Comparison of ENCODE assay signal across 8 cellular contexts in genomic region chr11:2929880-2930704, GRCh38. TPM values are rescaled to one million over a fixed set of nuclear protein-coding genes. Genes with fewer than 3 reads are reported as not detected.
DNase-seq lines count a peak whose midpoint lies in the region; ATAC-seq lines count a peak whose summit lies in the region.

No MANE protein-coding gene starts in this region.

- H3K4me3 ChIP-seq in skeletal muscle tissue (ENCODE audit: low read length in 3 of 3) = peak overlapping the region; percentile 26 to 58 (median 37)

- ATAC-seq in GM21447 (IDR thresholded peaks at IDR 0.05; ENCODE audit: unreplicated experiment) = peak; percentile 52
- ATAC-seq in GM18498 (IDR thresholded peaks at IDR 0.05; ENCODE audit: unreplicated experiment) = no peak

- DNase-seq in COR-L47 (lab: John Stamatoyannopoulos, UW) = peak; percentile 23
- DNase-seq in NCI-H2196 treated with DMSO at 0.1 percent for 48 hours (lab: John Stamatoyannopoulos, UW; ENCODE audit: unreplicated experiment) = peak; percentile 35
- peak; percentile 80 for DNase-seq in hepatic stellate cell (ENCODE audit: low spot score)
- DNase-seq in DMS114 treated with DMSO at 0.1 percent for 48 hours (lab: John Stamatoyannopoulos, UW; ENCODE audit: unreplicated experiment) = no peak

- H3K27me3 Mint-ChIP-seq in activated naive CD4-positive, alpha-beta T cell treated with anti-CD3 and anti-CD28 coated beads, Interleukin-2, amount 50 U/mL, for 24 hours = peaks cover 5% of the 10 kb centered on the region

- peak overlapping the region; percentile 18 for H3K27ac ChIP-seq in skeletal muscle tissue (ENCODE audit: low read depth, low read length)

- H3K4me3 Mint-ChIP-seq in activated naive CD4-positive, alpha-beta T cell treated with anti-CD3 and anti-CD28 coated beads, Interleukin-2, amount 50 U/mL, for 24 hours = peak overlapping the region; percentile 85

- H3K9me3 ChIP-seq in skeletal muscle tissue (ENCODE audit: control insufficient read depth in 3 of 3, low read length in 3 of 3) = no peaks in the 10 kb centered on the region

- H3K9me3 Mint-ChIP-seq in activated naive CD4-positive, alpha-beta T cell treated with anti-CD3 and anti-CD28 coated beads, Interleukin-2, amount 50 U/mL, for 24 hours = no peaks in the 10 kb centered on the region

- peaks cover 15% of the 10 kb centered on the region for H3K4me1 Mint-ChIP-seq in activated naive CD4-positive, alpha-beta T cell treated with anti-CD3 and anti-CD28 coated beads, Interleukin-2, amount 50 U/mL, for 24 hours

- H3K36me3 ChIP-seq in skeletal muscle tissue (ENCODE audit: control insufficient read depth in 3 of 3, insufficient read depth in 3 of 3, low read length in 3 of 3) = no peaks in the 10 kb centered on the region

- peaks cover 10 to 20% (median 16%) of the 10 kb centered on the region in 3 donors for H3K4me1 ChIP-seq in skeletal muscle tissue (ENCODE audit: control insufficient read depth in 3 of 3, insufficient read depth in 3 of 3, low read length in 3 of 3)

- H3K27ac Mint-ChIP-seq in activated naive CD4-positive, alpha-beta T cell treated with anti-CD3 and anti-CD28 coated beads, Interleukin-2, amount 50 U/mL, for 24 hours = peak overlapping the region; percentile 84

- peak overlapping the region; percentile 16 to 68 (median 19) for H3K9ac ChIP-seq in skeletal muscle tissue (ENCODE audit: low read depth in 1 of 3, low read length in 3 of 3)

- H3K36me3 Mint-ChIP-seq in activated naive CD4-positive, alpha-beta T cell treated with anti-CD3 and anti-CD28 coated beads, Interleukin-2, amount 50 U/mL, for 24 hours = no peaks in the 10 kb centered on the region

- peaks cover 35 to 57% (median 54%) of the 10 kb centered on the region in 3 donors for H3K27me3 ChIP-seq in skeletal muscle tissue (ENCODE audit: control insufficient read depth in 3 of 3, insufficient read depth in 3 of 3, low read length in 3 of 3)

RNA-seq across cellular contexts. Expression of gene PHLDA2, which starts 0.9 kb away (rescaled TPM):
- total RNA-seq in skeletal muscle tissue = not detected

RNA-seq across cellular contexts. Expression of gene CDKN1C, which starts 44.5 kb away (rescaled TPM):
- 209 TPM for total RNA-seq in skeletal muscle tissue
